22 cellular contexts compared by ENCODE assay signal in genomic region chr2:178491612-178492011, GRCh38.
"Had no signal": no experiment of that assay in that cellular context is flagged by ENCODE, and none has a peak within 500 bp of the region (broad histone marks: within the 10 kb centered on the region; RNA-seq: fewer than 3 reads in every experiment).

No MANE protein-coding gene starts in this region.

- H3K27ac Mint-ChIP-seq: IgD-negative memory B cell had no signal

- H3K4me3 ChIP-seq: SJCRH30 had no signal

- H3K27me3 Mint-ChIP-seq: IgD-negative memory B cell had no signal

- DNase-seq: KBM-7, MV-4-11, NCI-H1048, NCI-H1105, NCI-H1417, NCI-H1436 treated with DMSO at 0.1 percent for 48 hours, NCI-H1694 treated with DMSO at 0.1 percent for 48 hours, NCI-H1930, NCI-H2081, NCI-H2107, NCI-H226, NCI-H446, NCI-H510A, NCI-H524 treated with DMSO at 0.1 percent for 48 hours, NCI-H69, NCI-H774, SHP77, SJCRH30 had no signal

- H3K27ac ChIP-seq: HL-60, RWPE1, SJCRH30 had no signal

- H3K4me3 Mint-ChIP-seq: IgD-negative memory B cell had no signal

- H3K9me3 Mint-ChIP-seq: IgD-negative memory B cell had no signal

- H3K4me1 ChIP-seq: SJCRH30 had no signal

- ATAC-seq: SK-N-SH treated with all-trans-retinoic acid at 6 μM for 48 hours had no signal

- H3K27me3 ChIP-seq: SJCRH30 had no signal
